In the genomic region with DNA sequence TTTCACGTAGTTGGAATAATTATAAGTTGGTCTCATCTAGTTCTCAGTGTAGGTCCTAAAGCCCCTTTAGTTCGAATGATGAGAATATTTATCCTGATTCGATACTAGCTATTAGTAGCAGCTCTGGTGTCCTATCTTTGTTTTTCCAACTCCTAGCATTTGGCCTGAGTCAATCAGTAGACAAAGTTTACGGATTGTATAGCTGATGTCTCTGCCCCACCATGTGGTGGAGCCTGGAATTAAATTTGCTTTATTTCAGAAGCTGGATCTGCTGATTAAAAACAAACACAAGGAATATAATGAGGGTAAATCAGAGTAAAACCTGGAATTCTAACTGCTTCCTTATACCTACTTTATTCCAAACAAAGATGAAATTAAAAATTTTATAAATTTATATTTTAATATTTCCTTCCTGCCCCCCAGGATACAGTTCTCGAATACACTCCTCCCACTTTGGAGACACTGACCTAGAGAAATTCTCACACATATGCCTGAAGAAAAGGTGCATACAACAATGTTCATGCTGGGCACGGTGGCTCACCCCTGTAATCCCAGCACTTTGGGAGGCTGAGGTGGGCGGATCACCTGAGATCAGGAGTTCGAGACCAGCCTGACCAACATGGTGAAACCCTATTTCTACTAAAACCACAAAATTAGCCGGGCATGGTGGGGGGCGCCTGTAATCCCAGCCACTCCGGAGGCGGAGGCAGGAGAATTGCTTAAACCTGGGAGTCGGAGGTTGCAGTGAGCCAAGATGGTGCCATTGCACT, we compare ENCODE assay signal across 8 cellular contexts. TPM values are rescaled to one million over a fixed set of nuclear protein-coding genes. Genes with fewer than 3 reads are reported as not detected.
DNase-seq lines count a peak whose midpoint lies in the region; ATAC-seq, FAIRE-seq and TF ChIP-seq lines count a peak whose summit lies in the region.

No MANE protein-coding gene starts in this region.

- peak; percentile 27 for FAIRE-seq in GM12892 (lab: Jason Lieb, UNC)

- intact Hi-C loops in lower leg skin (cut with DNase I; ENCODE audit: low total_unique reads), result no loop called here

- no peak overlapping the region for H3K4me3 ChIP-seq in cardiac fibroblast (replicated peaks in 1 of 2; ENCODE audit: low read depth in 2 of 2, low read length in 2 of 2)
- H3K4me3 ChIP-seq in lower leg skin (ENCODE audit: low read depth, poor library complexity, severe bottlenecking), result no peak overlapping the region

- TF ChIP-seq CTCF in C4-2B (conservative IDR thresholded peaks at IDR 0.05) (peak; percentile 86), cardiac fibroblast (IDR thresholded peaks at IDR 0.05; ENCODE audit: low read depth, low read length) (peak; percentile 56), lower leg skin (IDR thresholded peaks at IDR 0.05) (no peak)

- WGBS in lower leg skin, 2 donors, result 70 to 74% methylated on average over 13 of the region's 13 CpGs

- H3K27ac ChIP-seq in C4-2B, result no peak overlapping the region

- no peak for ATAC-seq in HG02610 (IDR thresholded peaks at IDR 0.05; ENCODE audit: unreplicated experiment)
- ATAC-seq in GM18861 (IDR thresholded peaks at IDR 0.05; ENCODE audit: unreplicated experiment), result no peak

- TF ChIP-seq POLR2A in GM12892 (IDR thresholded peaks at IDR 0.05; ENCODE audit: low read depth, low read length), result no peak
- no peak for TF ChIP-seq POLR2A in lower leg skin (IDR thresholded peaks at IDR 0.05)

- DNase-seq in GM12892 (ENCODE audit: insufficient read length) (no peak), NCI-H524 (lab: John Stamatoyannopoulos, UW) (peak; percentile 49 to 64), cardiac fibroblast (ENCODE audit: low read depth in 2 of 2) (peak; percentile 61 to 66), kidney tubule cell (ENCODE audit: low spot score) (peak; percentile 53), lower leg skin (ENCODE audit: low spot score in 2 of 2) (no peak)

RNA-seq across cellular contexts. Expression of a gene that starts 7.6 kb away (rescaled TPM):
- 8.7 TPM for polyA plus RNA-seq in GM12892 (2012; ENCODE audit: missing spikeins)
- 1 to 10 TPM; 2.7 to 5.8 (median 4.1) TPM for total RNA-seq in lower leg skin

RNA-seq across cellular contexts. Expression of a gene that starts 9.4 kb away (rescaled TPM):
- polyA plus RNA-seq in GM12892 (2012; ENCODE audit: missing spikeins), result 11.2 TPM
- total RNA-seq in lower leg skin, result 10 to 100 TPM; 48.4 to 56.9 (median 50.2) TPM

Comparison
In these comparisons a context has a peak if more than half of its experiments do, and no peak if none do; other contexts are left out.
1. CTCF ChIP-seq: peak in C4-2B (single experiment) and cardiac fibroblast (single experiment); none in lower leg skin (0 of 3).
2. DNase-seq: peak in NCI-H524 (2 of 2), cardiac fibroblast (2 of 2) and kidney tubule cell (single experiment); none in GM12892 (single experiment) and lower leg skin (0 of 2).